Comparison of ENCODE assay signal across 14 cellular contexts in the genomic region with DNA sequence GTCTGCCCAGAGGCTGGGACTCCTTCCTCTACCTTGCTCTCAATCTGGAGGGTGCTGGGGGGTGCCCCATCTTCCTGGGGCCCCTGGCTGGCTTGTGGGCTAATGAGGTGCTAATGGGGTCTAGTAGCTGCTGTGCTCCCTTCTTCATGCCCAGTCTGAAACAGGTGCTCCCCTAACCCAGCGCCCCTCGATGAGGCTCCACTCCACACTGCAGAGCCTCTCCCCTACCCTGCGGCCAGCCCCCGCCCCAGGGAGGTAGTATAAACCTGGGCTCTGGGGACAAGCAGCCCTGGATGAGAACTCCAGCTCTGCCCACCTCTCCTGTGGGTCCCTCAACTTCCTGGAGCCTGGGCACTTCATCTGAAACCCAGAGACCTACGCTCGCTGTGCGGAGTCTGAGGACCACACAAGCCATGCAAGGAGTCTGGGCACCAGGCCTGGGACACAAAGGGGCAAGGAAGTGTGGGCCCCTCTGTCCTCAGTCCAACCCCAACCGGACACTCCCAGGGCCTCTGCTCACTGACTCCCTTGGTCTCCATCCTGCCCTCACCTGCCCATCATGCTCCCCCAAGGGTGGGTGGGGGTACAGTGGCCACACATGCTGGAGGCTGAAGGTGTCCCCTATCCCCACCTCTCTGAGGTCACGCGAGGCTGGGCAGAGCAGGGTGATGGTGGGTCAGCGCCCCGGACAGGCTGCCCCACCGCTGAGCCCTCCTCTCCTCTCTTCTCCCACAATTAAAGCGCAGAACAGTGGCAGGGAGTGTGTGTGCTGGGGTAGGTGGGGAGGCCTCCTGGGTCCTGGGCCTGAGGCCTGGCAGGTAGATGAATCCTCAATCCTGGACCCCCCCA. TPM values are rescaled to one million over a fixed set of nuclear protein-coding genes. Genes with fewer than 3 reads are reported as not detected.
DNase-seq lines count a peak whose midpoint lies in the region; ATAC-seq and TF ChIP-seq lines count a peak whose summit lies in the region.
"Had no signal": no experiment of that assay in that cellular context is flagged by ENCODE, and none has a peak within 500 bp of the region (broad histone marks: within the 10 kb centered on the region; RNA-seq: fewer than 3 reads in every experiment).

No MANE protein-coding gene starts in this region.

- CTCF ChIA-PET in Panc1 (lab: Charles Lee), result interaction anchor here (0.6 kb wide), 1 partner anchor 8 kb away, joined by 5 read pairs; no protein-coding TSS in a partner anchor

- H3K27ac ChIP-seq in Panc1 (ENCODE audit: low read length) (no peak overlapping the region), aorta (ENCODE audit: low read depth in 1 of 2, low read length in 2 of 2) (no peak overlapping the region)

- WGBS in aorta, 2 donors, result 85 to 88% methylated on average over 14 of the region's 14 CpGs

- ATAC-seq in Panc1 (peak; percentile 66), aorta (ENCODE audit: low FRiP score) (peak; percentile 19), HG03521 (IDR thresholded peaks at IDR 0.05; ENCODE audit: unreplicated experiment) (no peak), GM18520 (IDR thresholded peaks at IDR 0.05; ENCODE audit: unreplicated experiment) (no peak)

- TF ChIP-seq CTCF in Panc1 (IDR thresholded peaks at IDR 0.05), result no peak

- POLR2A ChIA-PET in Panc1 (lab: Charles Lee), result interaction anchor here (0.6 kb wide), 2 partner anchors 31 to 914 kb away, joined by 3 to 5 read pairs; no protein-coding TSS in a partner anchor

- TF ChIP-seq POLR2A in erythroblast (IDR thresholded peaks at IDR 0.05; ENCODE audit: low read length), result peak; percentile 27

- H3K4me1 ChIP-seq in Panc1 (ENCODE audit: control insufficient read depth, insufficient read depth, low read length) (peaks cover 36% of the 10 kb centered on the region), aorta (ENCODE audit: control insufficient read depth in 1 of 2, insufficient read depth in 2 of 2, low read length in 2 of 2) (no peaks in the 10 kb centered on the region)

- DNase-seq in stimulated activated CD4-positive, alpha-beta T cell treated with anti-CD3 and anti-CD28 coated beads, Interleukin-12 subunit alpha, Interleukin-12 subunit beta, amount 100 ng/mL, for 4 hours, result peak; percentile 26
- no peak for DNase-seq in stimulated activated CD4-positive, alpha-beta T cell treated with anti-CD3 and anti-CD28 coated beads, Interleukin-1b, Interleukin-23, amount 100 ng/mL, for 48 hours
- DNase-seq in Panc1 (ENCODE audit: low read depth, low spot score) (no peak), erythroblast (lab: John Stamatoyannopoulos, UW) (no peak), aorta (no peak), OCI-M1 (lab: John Stamatoyannopoulos, UW) (no peak)
- DNase-seq: activated CD4-positive, alpha-beta T cell treated with anti-CD3 and anti-CD28 coated beads, Interleukin-2, amount 50 U/mL, for 1 hour; NCI-H1092 treated with DMSO at 0.1 percent for 48 hours; occipital lobe had no signal

- intact Hi-C loops in Panc1 (cut with micrococcal nuclease; ENCODE audit: unreplicated experiment), result no loop called here
- intact Hi-C loops in aorta (cut with DNase I), result no loop called here

- no TSS peak for BruUV-seq in Panc1 (replicated peaks; lab: Mats Ljungman, UMichigan)

- H3K27me3 ChIP-seq in Panc1 (ENCODE audit: control insufficient read depth, insufficient read depth, low read length), result no peaks in the 10 kb centered on the region
- no peaks in the 10 kb centered on the region for H3K27me3 ChIP-seq in aorta (ENCODE audit: control insufficient read depth in 1 of 2, insufficient read depth in 2 of 2, low read length in 1 of 2)

- H3K36me3 ChIP-seq in Panc1 (ENCODE audit: control insufficient read depth, insufficient read depth, low read length), result peaks cover 21% of the 10 kb centered on the region
- H3K36me3 ChIP-seq in aorta (ENCODE audit: control insufficient read depth in 1 of 2, insufficient read depth in 2 of 2, low read length in 1 of 2), result peaks cover 4 to 14% of the 10 kb centered on the region in 2 donors

- in situ Hi-C loops in Panc1 (cut with HindIII; ENCODE audit: low pct_unique_long_range_greater_than_20kb, low sequenced_read_pairs), result no loop called here

- H3K9me3 ChIP-seq in Panc1 (ENCODE audit: control insufficient read depth, insufficient read depth, low read depth, low read length) (no peaks in the 10 kb centered on the region), aorta (ENCODE audit: control insufficient read depth, low read length) (no peaks in the 10 kb centered on the region)

- H3K4me3 ChIP-seq in Panc1 (ENCODE audit: low read depth in 2 of 2, low read length in 2 of 2) (no peak overlapping the region), aorta (ENCODE audit: low read length in 2 of 2) (no peak overlapping the region)

RNA-seq across cellular contexts. Expression of a gene that starts 6.2 kb away (rescaled TPM):
- 732 TPM for total RNA-seq in Panc1 (2021; ENCODE audit: unreplicated experiment)
- polyA plus RNA-seq in Panc1 (2012; ENCODE audit: insufficient read length), result 904 TPM
- total RNA-seq in aorta, result 100 to 1,000 TPM; 834 to 875 TPM
- 1,000 to 10,000 TPM; 2,062 to 2,391 TPM for polyA plus RNA-seq in aorta

RNA-seq across cellular contexts. Expression of a gene that starts 22.2 kb away (rescaled TPM):
- 4.3 TPM for total RNA-seq in Panc1 (2021; ENCODE audit: unreplicated experiment)
- polyA plus RNA-seq in Panc1 (2012; ENCODE audit: insufficient read length), result 2.8 TPM
- 1 to 10 TPM; 4.7 to 5.5 TPM for total RNA-seq in aorta
- 1 to 10 TPM; 1.3 to 4.4 TPM for polyA plus RNA-seq in aorta

RNA-seq across cellular contexts. Expression of a gene that starts 22.5 kb away (rescaled TPM):
- total RNA-seq in Panc1 (2021; ENCODE audit: unreplicated experiment) (10.7 TPM), aorta (10 to 100 TPM; 43.5 to 78.0 TPM)
- 14.6 TPM for polyA plus RNA-seq in Panc1 (2012; ENCODE audit: insufficient read length)
- polyA plus RNA-seq in aorta, result 10 to 100 TPM; 16.7 to 54.2 TPM

RNA-seq across cellular contexts. Expression of a gene that starts 38.3 kb away (rescaled TPM):
- total RNA-seq in Panc1 (2021; ENCODE audit: unreplicated experiment) (not detected), aorta (not detected)
- not detected for polyA plus RNA-seq in Panc1 (2012; ENCODE audit: insufficient read length)
- polyA plus RNA-seq in aorta, result 1 to 10 TPM in 1 of 2 donors, not detected in 1; 3.3 TPM
- total RNA-seq: CD4-positive, alpha-beta memory T cell; fibroblast of lung had no signal
- polyA plus RNA-seq: CD4-positive, alpha-beta memory T cell; fibroblast of lung; keratinocyte had no signal

Comparison
In these comparisons a context has a peak if more than half of its experiments do, and no peak if none do; other contexts are left out.
1. ATAC-seq: peak in Panc1 (single experiment) and aorta (single experiment); none in HG03521 (single experiment) and GM18520 (single experiment).